In the genomic region with DNA sequence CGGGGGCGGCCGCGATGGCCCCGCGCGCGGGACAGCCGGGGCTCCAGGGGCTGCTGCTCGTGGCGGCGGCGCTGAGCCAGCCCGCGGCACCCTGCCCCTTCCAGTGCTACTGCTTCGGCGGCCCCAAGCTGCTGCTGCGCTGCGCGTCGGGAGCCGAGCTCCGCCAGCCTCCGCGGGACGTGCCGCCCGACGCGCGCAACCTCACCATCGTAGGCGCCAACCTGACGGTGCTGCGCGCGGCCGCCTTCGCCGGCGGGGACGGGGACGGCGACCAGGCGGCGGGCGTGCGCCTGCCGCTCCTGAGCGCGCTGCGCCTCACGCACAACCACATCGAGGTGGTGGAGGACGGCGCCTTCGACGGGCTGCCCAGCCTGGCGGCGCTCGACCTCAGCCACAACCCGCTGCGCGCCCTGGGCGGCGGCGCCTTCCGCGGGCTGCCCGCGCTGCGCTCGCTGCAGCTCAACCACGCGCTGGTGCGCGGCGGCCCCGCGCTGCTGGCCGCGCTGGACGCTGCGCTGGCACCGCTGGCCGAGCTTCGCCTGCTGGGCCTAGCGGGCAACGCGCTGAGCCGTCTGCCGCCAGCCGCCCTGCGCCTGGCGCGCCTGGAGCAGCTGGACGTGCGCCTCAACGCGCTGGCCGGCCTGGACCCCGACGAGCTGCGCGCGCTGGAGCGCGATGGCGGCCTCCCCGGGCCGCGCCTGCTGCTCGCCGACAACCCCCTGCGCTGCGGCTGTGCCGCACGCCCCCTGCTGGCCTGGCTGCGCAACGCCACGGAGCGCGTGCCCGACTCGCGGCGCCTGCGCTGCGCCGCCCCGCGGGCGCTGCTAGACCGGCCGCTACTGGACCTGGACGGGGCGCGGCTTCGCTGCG, we compare ENCODE assay signal across 8 cellular contexts. TPM values are rescaled to one million over a fixed set of nuclear protein-coding genes. Genes with fewer than 3 reads are reported as not detected.
DNase-seq lines count a peak whose midpoint lies in the region; ATAC-seq and TF ChIP-seq lines count a peak whose summit lies in the region.

No MANE protein-coding gene starts in this region.

- POLR2A ChIA-PET in AG04449 (lab: Yijun Ruan, JAX): no interaction called here

- no peak overlapping the region for H3K27ac ChIP-seq in effector memory CD4-positive, alpha-beta T cell (ENCODE audit: insufficient read depth, low read length, poor library complexity, severe bottlenecking)
- H3K27ac ChIP-seq in mesenchymal stem cell (ENCODE audit: low read length, poor library complexity, severe bottlenecking): no peak overlapping the region

- peak; percentile 75 for TF ChIP-seq CTCF in AG04449 (IDR thresholded peaks at IDR 0.05; ENCODE audit: insufficient read depth, low read length, missing control alignments)

- peak overlapping the region in 1 of 2 experiments; percentile 31 for H3K18ac ChIP-seq in mesenchymal stem cell (ENCODE audit: low read depth in 1 of 2, low read length in 2 of 2)

- peaks cover 16% of the 10 kb centered on the region for H3K27me3 ChIP-seq in effector memory CD4-positive, alpha-beta T cell (replicated peaks; ENCODE audit: control insufficient read depth, insufficient read depth, low read length, poor library complexity, severe bottlenecking)
- peaks cover 80 to 83% of the 10 kb centered on the region in 2 experiments for H3K27me3 ChIP-seq in mesenchymal stem cell (ENCODE audit: control insufficient read depth in 1 of 2, insufficient read depth in 1 of 2, low read length in 2 of 2)

- no peak overlapping the region for H2BK15ac ChIP-seq in mesenchymal stem cell (ENCODE audit: low read depth, poor library complexity, severe bottlenecking)

- H3K4me3 ChIP-seq in AG04449 (ENCODE audit: low read depth, low read length): peak overlapping the region; percentile 62
- peak overlapping the region; percentile 56 for H3K4me3 ChIP-seq in effector memory CD4-positive, alpha-beta T cell (ENCODE audit: insufficient read depth, low read depth, low read length, poor library complexity, severe bottlenecking)
- H3K4me3 ChIP-seq in mesenchymal stem cell (ENCODE audit: insufficient read depth in 1 of 2, low read depth in 1 of 2, low read length in 2 of 2): peak overlapping the region; percentile 61 to 74

- peaks cover 7% of the 10 kb centered on the region for H3K4me1 ChIP-seq in effector memory CD4-positive, alpha-beta T cell (ENCODE audit: control insufficient read depth, insufficient read depth, low read length, poor library complexity, severe bottlenecking)
- H3K4me1 ChIP-seq in mesenchymal stem cell (ENCODE audit: control insufficient read depth, insufficient read depth, low read depth, low read length): peaks cover 16% of the 10 kb centered on the region

- H2BK5ac ChIP-seq in mesenchymal stem cell (ENCODE audit: low read depth, low read length, poor library complexity, severe bottlenecking): no peak overlapping the region

- H4K91ac ChIP-seq in mesenchymal stem cell (ENCODE audit: low read length): no peak overlapping the region

- peak overlapping the region in 1 of 2 experiments; percentile 32 for H3K14ac ChIP-seq in mesenchymal stem cell (ENCODE audit: low read length in 2 of 2)

- H3K9me3 ChIP-seq in effector memory CD4-positive, alpha-beta T cell (ENCODE audit: control insufficient read depth, low read length): no peaks in the 10 kb centered on the region
- no peaks in the 10 kb centered on the region for H3K9me3 ChIP-seq in mesenchymal stem cell (ENCODE audit: control insufficient read depth, low read length)

- H3K36me3 ChIP-seq in effector memory CD4-positive, alpha-beta T cell (ENCODE audit: control insufficient read depth, insufficient read depth, low read length): no peaks in the 10 kb centered on the region
- peaks cover 0 to 4% of the 10 kb centered on the region in 2 experiments for H3K36me3 ChIP-seq in mesenchymal stem cell (ENCODE audit: control insufficient read depth in 1 of 2, insufficient read depth in 2 of 2, low read depth in 1 of 2, low read length in 2 of 2)

- peak overlapping the region; percentile 60 for H3K9ac ChIP-seq in mesenchymal stem cell (ENCODE audit: low read length)

- peak overlapping the region; percentile 55 for H4K8ac ChIP-seq in mesenchymal stem cell (ENCODE audit: low read length)

- CTCF ChIA-PET in AG04449 (lab: Yijun Ruan, JAX): interaction anchor here (0.6 to 17.3 kb wide), 64 partner anchors 8 to 748 kb away, joined by 3 to 501 read pairs (median 4); partner anchors contain the start of genes LIPT2 and SLCO2B1

- H3K4ac ChIP-seq in mesenchymal stem cell (ENCODE audit: low read depth in 1 of 2, low read length in 2 of 2): no peak overlapping the region

- H2BK12ac ChIP-seq in mesenchymal stem cell (ENCODE audit: low read length in 2 of 2): no peak overlapping the region

- WGBS in mesenchymal stem cell: under 1% methylated on average over 75 of the region's 140 CpGs

- no peak overlapping the region for H2AK5ac ChIP-seq in mesenchymal stem cell (ENCODE audit: low read length, severe bottlenecking)

- peak overlapping the region; percentile 90 for H2AFZ ChIP-seq in mesenchymal stem cell (ENCODE audit: low read depth, low read length)

- H2BK120ac ChIP-seq in mesenchymal stem cell (ENCODE audit: low read depth, low read length): no peak overlapping the region

- peak overlapping the region in 1 of 2 experiments; percentile 70 for H3K23ac ChIP-seq in mesenchymal stem cell (ENCODE audit: low read length in 2 of 2)

- no peaks in the 10 kb centered on the region for H3K79me1 ChIP-seq in mesenchymal stem cell (replicated peaks; ENCODE audit: low read length, poor library complexity, severe bottlenecking)

- ATAC-seq in GM18907 (IDR thresholded peaks at IDR 0.05; ENCODE audit: unreplicated experiment) (peak; percentile 83), HG03175 (IDR thresholded peaks at IDR 0.05; ENCODE audit: unreplicated experiment) (peak; percentile 80)

- H3K4me2 ChIP-seq in mesenchymal stem cell (ENCODE audit: low read length, poor library complexity, severe bottlenecking): peak overlapping the region; percentile 96

- DNase-seq in AG04449 (ENCODE audit: low read depth, low spot score) (no peak), NCI-H510A (lab: John Stamatoyannopoulos, UW) (peak; percentile 70), mesenchymal stem cell (peak; percentile 79)
- DNase-seq in activated CD8-positive, alpha-beta memory T cell treated with anti-CD3 and anti-CD28 coated beads for 1 hour (ENCODE audit: extremely low read depth in 1 of 2, low read depth in 1 of 2): peak; percentile 33 to 79
- peak; percentile 66 to 76 (median 68) for DNase-seq in effector memory CD4-positive, alpha-beta T cell
- DNase-seq in stimulated activated CD8-positive, alpha-beta memory T cell treated with anti-CD3 and anti-CD28 coated beads, Interleukin-12 subunit alpha, Interleukin-12 subunit beta, amount 100 ng/mL, for 1 hour (ENCODE audit: low read depth): peak; percentile 69

RNA-seq across cellular contexts. Expression of gene TPBGL, which starts 0.7 kb away (rescaled TPM):
- 0.14 TPM for polyA plus RNA-seq in mesenchymal stem cell (2013, experiment 1 of 2)
- polyA plus RNA-seq in mesenchymal stem cell (2013, experiment 2 of 2): 0.04 TPM
